16 cellular contexts compared by ENCODE assay signal in the genomic region with DNA sequence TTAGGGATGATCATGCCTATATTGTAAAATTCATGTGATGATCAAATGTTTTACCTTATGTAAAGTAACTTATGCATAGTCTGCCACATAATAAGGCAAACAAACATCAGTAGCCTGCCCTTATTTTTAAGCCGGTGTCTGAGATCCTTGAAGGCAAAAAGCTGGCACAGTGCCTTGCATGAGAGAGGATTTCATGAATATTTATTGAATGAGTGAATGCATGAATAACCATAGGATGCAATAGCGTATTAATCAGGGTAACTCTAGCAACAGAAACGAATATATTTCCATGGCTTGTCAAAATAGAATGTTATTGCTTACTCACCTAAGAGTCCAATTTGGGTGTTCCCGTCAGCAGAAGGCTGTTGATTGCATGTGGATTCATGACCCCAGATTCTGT.
"Had no signal": no experiment of that assay in that cellular context is flagged by ENCODE, and none has a peak within 500 bp of the region (broad histone marks: within the 10 kb centered on the region; RNA-seq: fewer than 3 reads in every experiment).

No MANE protein-coding gene starts in this region.

- H3K27me3 ChIP-seq: left lung, tibial artery had no signal

- DNase-seq: activated CD4-positive, alpha-beta T cell treated with anti-CD3 and anti-CD28 coated beads for 36 hours; activated CD4-positive, alpha-beta T cell treated with anti-CD3 and anti-CD28 coated beads, Interleukin-2, amount 50 U/mL, for 48 hours; activated naive CD8-positive, alpha-beta T cell treated with anti-CD3 and anti-CD28 coated beads for 36 hours; activated T-cell treated with anti-CD3 and anti-CD28 coated beads for 4 hours; dermis blood vessel endothelial cell; effector memory CD8-positive, alpha-beta T cell; kidney; left lung; mammary epithelial cell; midbrain; nephron progenitor cell; posterior cingulate gyrus; stimulated activated CD4-positive, alpha-beta T cell treated with anti-CD3 and anti-CD28 coated beads, Interleukin-2, amount 100 ng/mL, for 24 hours; stimulated activated naive CD8-positive, alpha-beta T cell treated with anti-CD3 and anti-CD28 coated beads, Interleukin-15, Interleukin-2, amounts not matched to agents 100 U/mL and 50 U/mL, for 24 hours; substantia nigra; tibial artery had no signal

- H3K36me3 ChIP-seq: left lung, tibial artery had no signal

- H3K4me1 ChIP-seq: left lung, tibial artery had no signal

- H3K27ac ChIP-seq: left lung, tibial artery had no signal

- H3K4me3 ChIP-seq: left lung, tibial artery had no signal

- ATAC-seq: activated CD4-positive, alpha-beta T cell treated with anti-CD3 and anti-CD28 coated beads for 36 hours; effector memory CD8-positive, alpha-beta T cell; left lung; stimulated activated naive CD8-positive, alpha-beta T cell treated with anti-CD3 and anti-CD28 coated beads, Interleukin-15, Interleukin-2, amounts not matched to agents 100 U/mL and 50 U/mL, for 24 hours had no signal

- H3K9me3 ChIP-seq: tibial artery had no signal
